21 cellular contexts compared by ENCODE assay signal in genomic region chr22:45518580-45518991, GRCh38. TPM values are rescaled to one million over a fixed set of nuclear protein-coding genes. Genes with fewer than 3 reads are reported as not detected.
A peak's percentile ranks its signal among the peaks of the same experiment; 100 is the strongest.
DNase-seq lines count a peak whose midpoint lies in the region; ATAC-seq, FAIRE-seq and TF ChIP-seq lines count a peak whose summit lies in the region.
"Had no signal": no experiment of that assay in that cellular context is flagged by ENCODE, and none has a peak within 500 bp of the region (broad histone marks: within the 10 kb centered on the region; RNA-seq: fewer than 3 reads in every experiment).

No MANE protein-coding gene starts in this region.

- CTCF ChIA-PET in GM10248 (lab: Yijun Ruan, JAX): interaction anchor here (1.7 kb wide), 1 partner anchor 10 kb away, joined by 3 read pairs; no protein-coding TSS in a partner anchor

- H3K27ac ChIP-seq in heart left ventricle (peak overlapping the region in 1 of 12 donors; percentile 11), right atrium auricular region (no peak overlapping the region)
- H3K27ac ChIP-seq: ovary had no signal

- H3K4me1 ChIP-seq in heart left ventricle (peaks cover 0 to 41% (median 15%) of the 10 kb centered on the region in 12 donors), right atrium auricular region (peaks cover 0 to 36% of the 10 kb centered on the region in 2 donors)

- H3K4me3 ChIP-seq in heart left ventricle: no peak overlapping the region
- no peak overlapping the region for H3K4me3 ChIP-seq in right atrium auricular region
- H3K4me3 ChIP-seq in bronchial epithelial cell (ENCODE audit: low read depth, low read length): no peak overlapping the region
- H3K4me3 ChIP-seq: A549, ovary had no signal

- intact Hi-C loops in heart left ventricle (cut with DNase I): loop anchor here in 1 of 10 donors (10.0 kb wide), 1 partner anchor 74 kb away; no protein-coding TSS in a partner anchor

- no peak for TF ChIP-seq POLR2A in heart left ventricle (IDR thresholded peaks at IDR 0.05)

- H3K9me3 ChIP-seq in heart left ventricle (no peaks in the 10 kb centered on the region), right atrium auricular region (no peaks in the 10 kb centered on the region)
- H3K9me3 ChIP-seq: A549, ovary had no signal

- TF ChIP-seq CTCF in heart left ventricle (IDR thresholded peaks at IDR 0.05) (no peak), right atrium auricular region (IDR thresholded peaks at IDR 0.05) (no peak), bronchial epithelial cell (IDR thresholded peaks at IDR 0.05; ENCODE audit: insufficient read depth, low read length, severe bottlenecking) (no peak), GM10248 (IDR thresholded peaks at IDR 0.05; ENCODE audit: control extremely low read depth, extremely low read depth, low read depth, missing control alignments) (no peak)

- FAIRE-seq in bronchial epithelial cell (lab: Jason Lieb, UNC): peak; percentile 52
- FAIRE-seq: A549 had no signal

- H3K36me3 ChIP-seq in heart left ventricle (peaks cover 0 to 39% (median 0%) of the 10 kb centered on the region in 9 donors), right atrium auricular region (peaks cover 9% of the 10 kb centered on the region), bronchial epithelial cell (ENCODE audit: control insufficient read depth, insufficient read depth, low read length) (peaks cover 1% of the 10 kb centered on the region)
- H3K36me3 ChIP-seq: ovary had no signal

- WGBS in heart left ventricle, 4 donors: 62 to 72% (median 67%) methylated on average over 13 to 17 of the region's 17 CpGs

- H3K27me3 ChIP-seq in heart left ventricle: no peaks in the 10 kb centered on the region
- no peaks in the 10 kb centered on the region for H3K27me3 ChIP-seq in right atrium auricular region
- no peaks in the 10 kb centered on the region for H3K27me3 ChIP-seq in bronchial epithelial cell (ENCODE audit: control insufficient read depth, insufficient read depth, low read length)
- H3K27me3 ChIP-seq: ovary had no signal

- no peak for DNase-seq in heart left ventricle
- no peak for DNase-seq in right atrium auricular region (ENCODE audit: low spot score)
- no peak for DNase-seq in bronchial epithelial cell (ENCODE audit: low read depth)
- peak; percentile 36 for DNase-seq in myocyte (ENCODE audit: low read depth)
- no peak for DNase-seq in Ammon's horn (ENCODE audit: low spot score)
- no peak for DNase-seq in nucleus accumbens (lab: John Stamatoyannopoulos, UW)
- DNase-seq in 8988T: no peak
- DNase-seq in GM10248 (ENCODE audit: extremely low spot score): no peak
- DNase-seq: activated CD4-positive, alpha-beta T cell treated with anti-CD3 and anti-CD28 coated beads for 1 hour; activated CD8-positive, alpha-beta memory T cell treated with anti-CD3 and anti-CD28 coated beads, Interleukin-2, amount 50 U/mL, for 48 hours; activated naive CD4-positive, alpha-beta T cell treated with anti-CD3 and anti-CD28 coated beads for 36 hours; CD8-positive, alpha-beta memory T cell; effector memory CD8-positive, alpha-beta T cell; Kasumi-1; NCI-H1694; NCI-H510A; ovary; PC-3; stimulated activated naive CD8-positive, alpha-beta T cell treated with anti-CD3 and anti-CD28 coated beads, Interleukin-15, Interleukin-2, amounts not matched to agents 100 U/mL and 50 U/mL, for 24 hours; T-helper 1 cell had no signal

- POLR2A ChIA-PET in GM10248 (lab: Yijun Ruan, JAX): no interaction called here

- peak in 3 of 4 donors; percentile 19 to 42 (median 40) for ATAC-seq in heart left ventricle
- ATAC-seq: A549; effector memory CD8-positive, alpha-beta T cell; PC-3; stimulated activated naive CD8-positive, alpha-beta T cell treated with anti-CD3 and anti-CD28 coated beads, Interleukin-15, Interleukin-2, amounts not matched to agents 100 U/mL and 50 U/mL, for 24 hours had no signal

RNA-seq across cellular contexts. Expression of gene FBLN1, which starts 15.9 kb away (rescaled TPM):
- total RNA-seq in heart left ventricle (100 to 1,000 TPM in 1 of 9 donors, 10 to 100 TPM in 8; 30.0 to 239 (median 50.3) TPM), right atrium auricular region (100 to 1,000 TPM in 1 of 2 donors, 10 to 100 TPM in 1; 92.8 to 354 TPM), bronchial epithelial cell (18.2 and 25.2 TPM in 2 replicates), myocyte (12.2 and 12.6 TPM in 2 replicates)
- polyA plus RNA-seq in heart left ventricle: 10 to 100 TPM; 22.4 to 36.8 TPM
- 7.4 TPM for polyA plus RNA-seq in myocyte (2012)
- total RNA-seq: activated naive CD4-positive, alpha-beta T cell treated with anti-CD3 and anti-CD28 coated beads for 36 hours; CD8-positive, alpha-beta memory T cell had no signal
- polyA plus RNA-seq: CD8-positive, alpha-beta memory T cell had no signal
